In the genomic region with DNA sequence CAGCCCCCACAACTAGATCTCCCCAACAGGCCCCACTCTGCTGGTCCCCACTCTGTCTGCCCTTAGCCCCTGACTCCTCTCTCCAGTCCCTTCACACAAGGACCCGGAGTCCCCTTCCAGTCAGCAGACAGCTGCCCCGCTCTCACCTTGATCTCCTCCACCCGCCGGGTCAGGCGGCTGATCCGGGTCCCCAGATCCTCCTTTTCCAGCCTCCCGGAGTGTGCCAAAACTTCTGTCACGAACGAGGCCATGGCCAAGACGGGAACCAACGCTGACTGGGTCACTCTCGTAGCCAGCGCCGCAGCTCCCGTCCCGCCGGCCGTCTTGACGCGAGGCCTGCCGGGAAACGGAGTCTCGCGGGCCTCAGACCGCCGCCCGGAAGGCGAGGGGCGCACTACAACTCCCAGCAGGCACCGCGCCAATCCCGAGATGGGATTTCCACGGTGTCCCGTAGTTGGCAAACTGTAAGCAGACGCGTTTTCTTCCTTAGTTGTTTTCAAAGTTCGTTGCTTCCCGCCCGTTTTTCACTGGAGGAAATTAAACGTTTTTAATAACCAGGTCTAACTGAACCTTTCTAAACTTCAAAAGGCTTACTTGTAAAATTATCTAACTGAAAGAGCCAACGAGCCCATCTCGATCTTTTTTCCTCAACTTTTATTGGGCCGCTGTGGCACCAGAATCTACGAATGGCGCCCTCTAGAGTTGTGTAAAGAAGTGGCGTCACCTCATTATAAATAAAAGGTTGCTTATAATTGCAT, we compare ENCODE assay signal across 1 cellular context.
A peak's percentile ranks its signal among the peaks of the same experiment; 100 is the strongest.
TF ChIP-seq lines count a peak whose summit lies in the region.

A gene with protein sequence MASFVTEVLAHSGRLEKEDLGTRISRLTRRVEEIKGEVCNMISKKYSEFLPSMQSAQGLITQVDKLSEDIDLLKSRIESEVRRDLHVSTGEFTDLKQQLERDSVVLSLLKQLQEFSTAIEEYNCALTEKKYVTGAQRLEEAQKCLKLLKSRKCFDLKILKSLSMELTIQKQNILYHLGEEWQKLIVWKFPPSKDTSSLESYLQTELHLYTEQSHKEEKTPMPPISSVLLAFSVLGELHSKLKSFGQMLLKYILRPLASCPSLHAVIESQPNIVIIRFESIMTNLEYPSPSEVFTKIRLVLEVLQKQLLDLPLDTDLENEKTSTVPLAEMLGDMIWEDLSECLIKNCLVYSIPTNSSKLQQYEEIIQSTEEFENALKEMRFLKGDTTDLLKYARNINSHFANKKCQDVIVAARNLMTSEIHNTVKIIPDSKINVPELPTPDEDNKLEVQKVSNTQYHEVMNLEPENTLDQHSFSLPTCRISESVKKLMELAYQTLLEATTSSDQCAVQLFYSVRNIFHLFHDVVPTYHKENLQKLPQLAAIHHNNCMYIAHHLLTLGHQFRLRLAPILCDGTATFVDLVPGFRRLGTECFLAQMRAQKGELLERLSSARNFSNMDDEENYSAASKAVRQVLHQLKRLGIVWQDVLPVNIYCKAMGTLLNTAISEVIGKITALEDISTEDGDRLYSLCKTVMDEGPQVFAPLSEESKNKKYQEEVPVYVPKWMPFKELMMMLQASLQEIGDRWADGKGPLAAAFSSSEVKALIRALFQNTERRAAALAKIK (minus strand): TSS at position 277 of the 758 bp plus-strand sequence. CDS start 26 bp downstream, at position 251.

TF ChIP-seq in GM12878, 131 proteins besides CTCF, POLR2A, EP300 and RAD21 (continued from another document and continues in another):
- TF ChIP-seq POLR2AphosphoS2 (IDR thresholded peaks at IDR 0.05; ENCODE audit: low read depth, low read length) (peak; percentile 57; the same call in 1 of the 2 replicates), NR2C1 (IDR thresholded peaks at IDR 0.05) (peak; percentile 75), MYC (IDR thresholded peaks at IDR 0.05; ENCODE audit: insufficient read depth, insufficient read length, insufficient replicate concordance, low read length, severe bottlenecking) (no peak), ZNF384 (IDR thresholded peaks at IDR 0.05; ENCODE audit: borderline replicate concordance, low read depth, low read length) (0 out of 2 replicates have a peak, but pooled peaks have one; percentile 14), STAT1 (conservative IDR thresholded peaks at IDR 0.05) (peak; percentile 85), YY1 (IDR thresholded peaks at IDR 0.05; ENCODE audit: low read depth, low read length) (peak; percentile 70), GATAD2B (conservative IDR thresholded peaks at IDR 0.05; ENCODE audit: low read depth) (peak; percentile 47; the same call in 1 of the 2 replicates), ZNF622 (IDR thresholded peaks at IDR 0.05) (no peak), JUNB (IDR thresholded peaks at IDR 0.05) (no peak), NFYA (IDR thresholded peaks at IDR 0.05; ENCODE audit: borderline replicate concordance, low read depth, low read length) (no peak), SIN3A (IDR thresholded peaks at IDR 0.05; ENCODE audit: low read depth, low read length) (no peak), SUPT20H (IDR thresholded peaks at IDR 0.05; ENCODE audit: borderline replicate concordance, control insufficient read depth, low read depth, low read length) (no peak), SREBF1 (IDR thresholded peaks at IDR 0.05; ENCODE audit: low read length) (peak; percentile 63; the same call in 1 of the 2 replicates), WRNIP1 (IDR thresholded peaks at IDR 0.05; ENCODE audit: borderline replicate concordance, low read depth, low read length) (peak; percentile 65; the same call in 1 of the 2 replicates), MYB (IDR thresholded peaks at IDR 0.05; ENCODE audit: borderline replicate concordance, low read depth, low read length) (no peak), RFX5 (IDR thresholded peaks at IDR 0.05; ENCODE audit: low read depth, low read length) (no peak), LARP7 (IDR thresholded peaks at IDR 0.05) (peak; percentile 47), KLF5 (IDR thresholded peaks at IDR 0.05; ENCODE audit: partially characterized antibody) (peak; percentile 56), MEF2B (IDR thresholded peaks at IDR 0.05; ENCODE audit: partially characterized antibody, poor library complexity, severe bottlenecking) (no peak), BACH1 (IDR thresholded peaks at IDR 0.05; ENCODE audit: borderline replicate concordance) (no peak), MXI1 (IDR thresholded peaks at IDR 0.05; ENCODE audit: low read depth, low read length) (peak; percentile 22; the same call in 1 of the 2 replicates), ESRRA (IDR thresholded peaks at IDR 0.05; ENCODE audit: low read length) (no peak), JUND (IDR thresholded peaks at IDR 0.05; ENCODE audit: low read depth, low read length) (no peak), SRF (IDR thresholded peaks at IDR 0.05; ENCODE audit: low read depth in 2 of 2, low read length in 2 of 2) (0 out of 4 replicates have a peak, but pooled peaks of 1 of the 2 experiments have one; percentile 43), TCF3 (IDR thresholded peaks at IDR 0.05; ENCODE audit: borderline replicate concordance, insufficient read depth, low read depth, low read length) (no peak), ATF7 (IDR thresholded peaks at IDR 0.05; ENCODE audit: low read depth) (peak; percentile 92), BCL11A (IDR thresholded peaks at IDR 0.05; ENCODE audit: low read depth, low read length) (no peak), CHD4 (IDR thresholded peaks at IDR 0.05) (no peak), HDGF (IDR thresholded peaks at IDR 0.05) (0 out of 2 replicates have a peak, but pooled peaks have one; percentile 59), CBFB (IDR thresholded peaks at IDR 0.05; ENCODE audit: low read depth) (no peak; the same call in 1 of the 2 replicates), EZH2 (IDR thresholded peaks at IDR 0.05; ENCODE audit: borderline replicate concordance, control insufficient read depth, low read depth, low read length) (no peak), HDAC2 (IDR thresholded peaks at IDR 0.05) (no peak), BMI1 (IDR thresholded peaks at IDR 0.05; ENCODE audit: borderline replicate concordance) (no peak), ASH2L (IDR thresholded peaks at IDR 0.05; ENCODE audit: borderline replicate concordance, low read depth) (no peak), FOXK2 (IDR thresholded peaks at IDR 0.05) (no peak), ZNF274 (IDR thresholded peaks at IDR 0.05; ENCODE audit: insufficient read depth, insufficient read length) (no peak), PML (IDR thresholded peaks at IDR 0.05; ENCODE audit: low read length) (peak; percentile 79; the same call in 1 of the 2 replicates), SMARCA5 (IDR thresholded peaks at IDR 0.05) (peak; percentile 57; the same call in 1 of the 2 replicates), KAT2A (conservative IDR thresholded peaks at IDR 0.05; ENCODE audit: control insufficient read depth, low read depth, low read length) (no peak), TARDBP (IDR thresholded peaks at IDR 0.05; ENCODE audit: borderline replicate concordance) (peak; percentile 82)
- TF ChIP-seq, protein P1, sequence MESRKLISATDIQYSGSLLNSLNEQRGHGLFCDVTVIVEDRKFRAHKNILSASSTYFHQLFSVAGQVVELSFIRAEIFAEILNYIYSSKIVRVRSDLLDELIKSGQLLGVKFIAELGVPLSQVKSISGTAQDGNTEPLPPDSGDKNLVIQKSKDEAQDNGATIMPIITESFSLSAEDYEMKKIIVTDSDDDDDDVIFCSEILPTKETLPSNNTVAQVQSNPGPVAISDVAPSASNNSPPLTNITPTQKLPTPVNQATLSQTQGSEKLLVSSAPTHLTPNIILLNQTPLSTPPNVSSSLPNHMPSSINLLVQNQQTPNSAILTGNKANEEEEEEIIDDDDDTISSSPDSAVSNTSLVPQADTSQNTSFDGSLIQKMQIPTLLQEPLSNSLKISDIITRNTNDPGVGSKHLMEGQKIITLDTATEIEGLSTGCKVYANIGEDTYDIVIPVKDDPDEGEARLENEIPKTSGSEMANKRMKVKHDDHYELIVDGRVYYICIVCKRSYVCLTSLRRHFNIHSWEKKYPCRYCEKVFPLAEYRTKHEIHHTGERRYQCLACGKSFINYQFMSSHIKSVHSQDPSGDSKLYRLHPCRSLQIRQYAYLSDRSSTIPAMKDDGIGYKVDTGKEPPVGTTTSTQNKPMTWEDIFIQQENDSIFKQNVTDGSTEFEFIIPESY (IDR thresholded peaks at IDR 0.05) = no peak
- TF ChIP-seq, protein P2, sequence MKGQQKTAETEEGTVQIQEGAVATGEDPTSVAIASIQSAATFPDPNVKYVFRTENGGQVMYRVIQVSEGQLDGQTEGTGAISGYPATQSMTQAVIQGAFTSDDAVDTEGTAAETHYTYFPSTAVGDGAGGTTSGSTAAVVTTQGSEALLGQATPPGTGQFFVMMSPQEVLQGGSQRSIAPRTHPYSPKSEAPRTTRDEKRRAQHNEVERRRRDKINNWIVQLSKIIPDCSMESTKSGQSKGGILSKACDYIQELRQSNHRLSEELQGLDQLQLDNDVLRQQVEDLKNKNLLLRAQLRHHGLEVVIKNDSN (IDR thresholded peaks at IDR 0.05; ENCODE audit: borderline replicate concordance, extremely low read length, insufficient read depth, low read depth, low read length) = no peak
- TF ChIP-seq, protein P3, sequence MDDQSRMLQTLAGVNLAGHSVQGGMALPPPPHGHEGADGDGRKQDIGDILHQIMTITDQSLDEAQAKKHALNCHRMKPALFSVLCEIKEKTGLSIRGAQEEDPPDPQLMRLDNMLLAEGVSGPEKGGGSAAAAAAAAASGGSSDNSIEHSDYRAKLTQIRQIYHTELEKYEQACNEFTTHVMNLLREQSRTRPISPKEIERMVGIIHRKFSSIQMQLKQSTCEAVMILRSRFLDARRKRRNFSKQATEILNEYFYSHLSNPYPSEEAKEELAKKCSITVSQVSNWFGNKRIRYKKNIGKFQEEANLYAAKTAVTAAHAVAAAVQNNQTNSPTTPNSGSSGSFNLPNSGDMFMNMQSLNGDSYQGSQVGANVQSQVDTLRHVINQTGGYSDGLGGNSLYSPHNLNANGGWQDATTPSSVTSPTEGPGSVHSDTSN (IDR thresholded peaks at IDR 0.05; ENCODE audit: insufficient replicate concordance, low read depth, low read length) = no peak
- TF ChIP-seq, protein P4, sequence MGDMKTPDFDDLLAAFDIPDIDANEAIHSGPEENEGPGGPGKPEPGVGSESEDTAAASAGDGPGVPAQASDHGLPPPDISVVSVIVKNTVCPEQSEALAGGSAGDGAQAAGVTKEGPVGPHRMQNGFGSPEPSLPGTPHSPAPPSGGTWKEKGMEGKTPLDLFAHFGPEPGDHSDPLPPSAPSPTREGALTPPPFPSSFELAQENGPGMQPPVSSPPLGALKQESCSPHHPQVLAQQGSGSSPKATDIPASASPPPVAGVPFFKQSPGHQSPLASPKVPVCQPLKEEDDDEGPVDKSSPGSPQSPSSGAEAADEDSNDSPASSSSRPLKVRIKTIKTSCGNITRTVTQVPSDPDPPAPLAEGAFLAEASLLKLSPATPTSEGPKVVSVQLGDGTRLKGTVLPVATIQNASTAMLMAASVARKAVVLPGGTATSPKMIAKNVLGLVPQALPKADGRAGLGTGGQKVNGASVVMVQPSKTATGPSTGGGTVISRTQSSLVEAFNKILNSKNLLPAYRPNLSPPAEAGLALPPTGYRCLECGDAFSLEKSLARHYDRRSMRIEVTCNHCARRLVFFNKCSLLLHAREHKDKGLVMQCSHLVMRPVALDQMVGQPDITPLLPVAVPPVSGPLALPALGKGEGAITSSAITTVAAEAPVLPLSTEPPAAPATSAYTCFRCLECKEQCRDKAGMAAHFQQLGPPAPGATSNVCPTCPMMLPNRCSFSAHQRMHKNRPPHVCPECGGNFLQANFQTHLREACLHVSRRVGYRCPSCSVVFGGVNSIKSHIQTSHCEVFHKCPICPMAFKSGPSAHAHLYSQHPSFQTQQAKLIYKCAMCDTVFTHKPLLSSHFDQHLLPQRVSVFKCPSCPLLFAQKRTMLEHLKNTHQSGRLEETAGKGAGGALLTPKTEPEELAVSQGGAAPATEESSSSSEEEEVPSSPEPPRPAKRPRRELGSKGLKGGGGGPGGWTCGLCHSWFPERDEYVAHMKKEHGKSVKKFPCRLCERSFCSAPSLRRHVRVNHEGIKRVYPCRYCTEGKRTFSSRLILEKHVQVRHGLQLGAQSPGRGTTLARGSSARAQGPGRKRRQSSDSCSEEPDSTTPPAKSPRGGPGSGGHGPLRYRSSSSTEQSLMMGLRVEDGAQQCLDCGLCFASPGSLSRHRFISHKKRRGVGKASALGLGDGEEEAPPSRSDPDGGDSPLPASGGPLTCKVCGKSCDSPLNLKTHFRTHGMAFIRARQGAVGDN (IDR thresholded peaks at IDR 0.05) = no peak
- TF ChIP-seq, protein P5, sequence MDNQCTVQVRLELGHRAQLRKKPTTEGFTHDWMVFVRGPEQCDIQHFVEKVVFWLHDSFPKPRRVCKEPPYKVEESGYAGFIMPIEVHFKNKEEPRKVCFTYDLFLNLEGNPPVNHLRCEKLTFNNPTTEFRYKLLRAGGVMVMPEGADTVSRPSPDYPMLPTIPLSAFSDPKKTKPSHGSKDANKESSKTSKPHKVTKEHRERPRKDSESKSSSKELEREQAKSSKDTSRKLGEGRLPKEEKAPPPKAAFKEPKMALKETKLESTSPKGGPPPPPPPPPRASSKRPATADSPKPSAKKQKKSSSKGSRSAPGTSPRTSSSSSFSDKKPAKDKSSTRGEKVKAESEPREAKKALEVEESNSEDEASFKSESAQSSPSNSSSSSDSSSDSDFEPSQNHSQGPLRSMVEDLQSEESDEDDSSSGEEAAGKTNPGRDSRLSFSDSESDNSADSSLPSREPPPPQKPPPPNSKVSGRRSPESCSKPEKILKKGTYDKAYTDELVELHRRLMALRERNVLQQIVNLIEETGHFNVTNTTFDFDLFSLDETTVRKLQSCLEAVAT (IDR thresholded peaks at IDR 0.05) = 0 out of 2 replicates have a peak, but pooled peaks have one; percentile 13
- TF ChIP-seq, protein P6, sequence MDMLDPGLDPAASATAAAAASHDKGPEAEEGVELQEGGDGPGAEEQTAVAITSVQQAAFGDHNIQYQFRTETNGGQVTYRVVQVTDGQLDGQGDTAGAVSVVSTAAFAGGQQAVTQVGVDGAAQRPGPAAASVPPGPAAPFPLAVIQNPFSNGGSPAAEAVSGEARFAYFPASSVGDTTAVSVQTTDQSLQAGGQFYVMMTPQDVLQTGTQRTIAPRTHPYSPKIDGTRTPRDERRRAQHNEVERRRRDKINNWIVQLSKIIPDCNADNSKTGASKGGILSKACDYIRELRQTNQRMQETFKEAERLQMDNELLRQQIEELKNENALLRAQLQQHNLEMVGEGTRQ (IDR thresholded peaks at IDR 0.05; ENCODE audit: borderline replicate concordance, low read depth, low read length) = no peak
- TF ChIP-seq, protein P7, sequence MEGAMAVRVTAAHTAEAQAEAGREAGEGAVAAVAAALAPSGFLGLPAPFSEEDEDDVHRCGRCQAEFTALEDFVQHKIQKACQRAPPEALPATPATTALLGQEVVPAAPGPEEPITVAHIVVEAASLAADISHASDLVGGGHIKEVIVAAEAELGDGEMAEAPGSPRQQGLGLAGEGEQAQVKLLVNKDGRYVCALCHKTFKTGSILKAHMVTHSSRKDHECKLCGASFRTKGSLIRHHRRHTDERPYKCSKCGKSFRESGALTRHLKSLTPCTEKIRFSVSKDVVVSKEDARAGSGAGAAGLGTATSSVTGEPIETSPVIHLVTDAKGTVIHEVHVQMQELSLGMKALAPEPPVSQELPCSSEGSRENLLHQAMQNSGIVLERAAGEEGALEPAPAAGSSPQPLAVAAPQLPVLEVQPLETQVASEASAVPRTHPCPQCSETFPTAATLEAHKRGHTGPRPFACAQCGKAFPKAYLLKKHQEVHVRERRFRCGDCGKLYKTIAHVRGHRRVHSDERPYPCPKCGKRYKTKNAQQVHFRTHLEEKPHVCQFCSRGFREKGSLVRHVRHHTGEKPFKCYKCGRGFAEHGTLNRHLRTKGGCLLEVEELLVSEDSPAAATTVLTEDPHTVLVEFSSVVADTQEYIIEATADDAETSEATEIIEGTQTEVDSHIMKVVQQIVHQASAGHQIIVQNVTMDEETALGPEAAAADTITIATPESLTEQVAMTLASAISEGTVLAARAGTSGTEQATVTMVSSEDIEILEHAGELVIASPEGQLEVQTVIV (IDR thresholded peaks at IDR 0.05; ENCODE audit: borderline replicate concordance, partially characterized antibody) = no peak
